Comparison of ENCODE assay signal across 8 cellular contexts in the genomic region with DNA sequence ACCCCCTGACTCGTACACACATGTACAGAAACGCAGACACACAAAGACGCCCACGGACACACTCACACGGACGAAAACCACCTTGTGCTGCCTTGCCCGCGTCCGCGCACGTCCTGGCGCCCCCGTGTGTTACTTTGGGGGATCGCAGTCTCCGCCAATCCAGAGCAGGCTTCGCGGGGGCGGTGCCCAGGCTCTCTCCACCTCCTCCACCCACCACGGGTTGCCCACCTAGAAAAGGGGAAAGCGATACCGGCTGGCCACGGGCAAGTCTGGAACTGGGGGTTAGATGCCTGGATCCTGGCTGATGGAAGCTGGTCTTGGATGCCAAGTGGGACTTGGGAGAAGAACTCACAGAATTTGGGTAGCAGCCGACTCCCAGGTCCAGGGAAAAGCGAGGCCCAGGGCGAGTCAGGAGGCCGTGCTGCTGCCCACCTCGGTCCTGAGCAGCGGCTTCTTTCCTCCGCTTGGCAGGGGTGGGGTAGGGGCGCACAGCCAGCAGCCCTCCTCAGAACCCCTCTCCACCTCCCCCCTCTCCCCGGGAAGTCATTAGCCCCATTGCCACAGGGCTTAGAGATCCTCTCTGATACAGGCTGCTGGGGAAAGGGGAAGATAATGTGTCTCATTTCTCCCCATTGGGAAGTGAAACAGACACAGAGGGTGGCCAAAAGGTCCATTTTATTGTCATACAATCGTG. TPM values are rescaled to one million over a fixed set of nuclear protein-coding genes. Genes with fewer than 3 reads are reported as not detected.
A peak's percentile ranks its signal among the peaks of the same experiment; 100 is the strongest.
DNase-seq lines count a peak whose midpoint lies in the region; ATAC-seq, FAIRE-seq and TF ChIP-seq lines count a peak whose summit lies in the region.

No MANE protein-coding gene starts in this region.

- H3K27me3 ChIP-seq in CD8-positive, alpha-beta memory T cell (ENCODE audit: insufficient read depth, low read length, poor library complexity, severe bottlenecking), result peaks cover 91% of the 10 kb centered on the region
- H3K27me3 ChIP-seq in neural progenitor cell (peaks cover 100% of the 10 kb centered on the region), suprapubic skin (peaks cover 100% of the 10 kb centered on the region)

- peak; percentile 72 to 85 (median 76) for DNase-seq in CD8-positive, alpha-beta memory T cell
- peak; percentile 38 for DNase-seq in RCC 7860 (ENCODE audit: low spot score)
- DNase-seq in activated T-helper 1 cell treated with Interleukin-2 at 50 U/mL for 16 hours (ENCODE audit: low read depth), result peak; percentile 63
- peak; percentile 48 for DNase-seq in fibroblast of peridontal ligament (ENCODE audit: extremely low read depth)
- DNase-seq in neural progenitor cell (ENCODE audit: low spot score), result peak; percentile 81
- peak; percentile 80 to 85 for DNase-seq in suprapubic skin (ENCODE audit: low spot score in 2 of 2)

- H3K4me1 ChIP-seq in CD8-positive, alpha-beta memory T cell (ENCODE audit: insufficient read depth, low read length), result peaks cover 70% of the 10 kb centered on the region
- H3K4me1 ChIP-seq in neural progenitor cell (peaks cover 43% of the 10 kb centered on the region), suprapubic skin (peaks cover 66% of the 10 kb centered on the region)

- CTCF ChIA-PET in CD8-positive, alpha-beta memory T cell (lab: Charles Lee), result interaction anchor here (1.0 to 3.1 kb wide), 9 partner anchors 13 to 113 kb away, joined by 3 to 38 read pairs (median 4); partner anchors contain the start of gene ZNHIT1

- peak overlapping the region; percentile 41 for H3K4me2 ChIP-seq in neural progenitor cell

- H3F3A ChIP-seq in neural progenitor cell (ENCODE audit: low read depth), result peaks cover 21% of the 10 kb centered on the region

- no peaks in the 10 kb centered on the region for H3K9me3 ChIP-seq in CD8-positive, alpha-beta memory T cell (ENCODE audit: low read length)
- H3K9me3 ChIP-seq in neural progenitor cell (ENCODE audit: low read depth) (no peaks in the 10 kb centered on the region), suprapubic skin (no peaks in the 10 kb centered on the region)

- no peak overlapping the region for H3K27ac ChIP-seq in CD8-positive, alpha-beta memory T cell (ENCODE audit: low read depth, low read length)
- H3K27ac ChIP-seq in neural progenitor cell, result no peak overlapping the region
- H3K27ac ChIP-seq in suprapubic skin, result no peak overlapping the region

- H3K4me3 Mint-ChIP-seq in CD8-positive, alpha-beta memory T cell, result peak overlapping the region in 5 of 7 donors; percentile 31 to 57 (median 48)
- peak overlapping the region; percentile 80 for H3K4me3 Mint-ChIP-seq in neural progenitor cell

- peaks cover 49 to 79% (median 54%) of the 10 kb centered on the region in 3 donors for H3K4me1 Mint-ChIP-seq in CD8-positive, alpha-beta memory T cell
- peaks cover 67% of the 10 kb centered on the region for H3K4me1 Mint-ChIP-seq in neural progenitor cell

- TF ChIP-seq POLR2A in suprapubic skin (IDR thresholded peaks at IDR 0.05), result no peak

- no peak overlapping the region for H2AFZ ChIP-seq in neural progenitor cell (replicated peaks)

- WGBS in suprapubic skin, result 0% methylated on average over 7 of the region's 32 CpGs

- no peaks in the 10 kb centered on the region for H3K79me2 ChIP-seq in neural progenitor cell (ENCODE audit: low read depth)

- peak overlapping the region in 4 of 8 donors; percentile 2 to 47 (median 28) for H3K27ac Mint-ChIP-seq in CD8-positive, alpha-beta memory T cell
- no peak overlapping the region for H3K27ac Mint-ChIP-seq in neural progenitor cell

- TF ChIP-seq CTCF in neural progenitor cell (IDR thresholded peaks at IDR 0.05) (peak; percentile 94), suprapubic skin (IDR thresholded peaks at IDR 0.05) (peak; percentile 32 to 93)

- POLR2A ChIA-PET in CD8-positive, alpha-beta memory T cell (lab: Charles Lee), result interaction anchor here (1.3 kb wide), 1 partner anchor 26 kb away, joined by 3 read pairs; no protein-coding TSS in a partner anchor

- peaks cover 0 to 6% (median 0%) of the 10 kb centered on the region in 5 donors for H3K9me3 Mint-ChIP-seq in CD8-positive, alpha-beta memory T cell
- H3K9me3 Mint-ChIP-seq in neural progenitor cell, result no peaks in the 10 kb centered on the region

- H3K27me3 Mint-ChIP-seq in CD8-positive, alpha-beta memory T cell, result peaks cover 82 to 88% of the 10 kb centered on the region in 2 donors
- H3K27me3 Mint-ChIP-seq in neural progenitor cell (ENCODE audit: insufficient read depth, low read depth), result peaks cover 84% of the 10 kb centered on the region

- H3K4me3 ChIP-seq in CD8-positive, alpha-beta memory T cell (ENCODE audit: low read length), result peak overlapping the region; percentile 18
- H3K4me3 ChIP-seq in neural progenitor cell (no peak overlapping the region), suprapubic skin (no peak overlapping the region)

- H3K9ac ChIP-seq in neural progenitor cell, result no peak overlapping the region

- no peak for FAIRE-seq in RCC 7860 (lab: Jason Lieb, UNC)

- TF ChIP-seq EP300 in suprapubic skin (IDR thresholded peaks at IDR 0.05), result no peak

- ATAC-seq in HG03097 (IDR thresholded peaks at IDR 0.05; ENCODE audit: low FRiP score, unreplicated experiment) (peak; percentile 44), HG03108 (IDR thresholded peaks at IDR 0.05; ENCODE audit: unreplicated experiment) (no peak)

- H3K36me3 ChIP-seq in CD8-positive, alpha-beta memory T cell (ENCODE audit: insufficient read depth, low read length), result no peaks in the 10 kb centered on the region
- H3K36me3 ChIP-seq in neural progenitor cell, result no peaks in the 10 kb centered on the region
- no peaks in the 10 kb centered on the region for H3K36me3 ChIP-seq in suprapubic skin

- H4K20me1 ChIP-seq in neural progenitor cell (ENCODE audit: low read depth), result peaks cover 74% of the 10 kb centered on the region

- no peaks in the 10 kb centered on the region for H3K36me3 Mint-ChIP-seq in CD8-positive, alpha-beta memory T cell
- H3K36me3 Mint-ChIP-seq in neural progenitor cell, result no peaks in the 10 kb centered on the region

RNA-seq across cellular contexts. Expression of gene VGF, which starts 4.6 kb away (rescaled TPM):
- total RNA-seq in CD8-positive, alpha-beta memory T cell, result under 1 TPM; 0.13 to 0.16 TPM
- not detected for polyA plus RNA-seq in CD8-positive, alpha-beta memory T cell
- total RNA-seq in neural progenitor cell (ENCODE audit: low replicate concordance) (0.65 and 1.6 TPM in 2 replicates), suprapubic skin (under 1 TPM in 3 of 4 donors, not detected in 1; 0.38 to 0.99 (median 0.59) TPM)

RNA-seq across cellular contexts. Expression of gene NAT16, which starts 10.1 kb away (rescaled TPM):
- total RNA-seq in CD8-positive, alpha-beta memory T cell, result not detected
- polyA plus RNA-seq in CD8-positive, alpha-beta memory T cell, result not detected
- 0.28 TPM in 1 of 2 replicates, not detected in the other for total RNA-seq in neural progenitor cell (ENCODE audit: low replicate concordance)
- not detected for total RNA-seq in suprapubic skin

RNA-seq across cellular contexts. Expression of gene AP1S1, which starts 15.7 kb away (rescaled TPM):
- total RNA-seq in CD8-positive, alpha-beta memory T cell, result 10 to 100 TPM; 42.6 to 43.6 TPM
- polyA plus RNA-seq in CD8-positive, alpha-beta memory T cell, result 4.4 TPM
- total RNA-seq in neural progenitor cell (ENCODE audit: low replicate concordance), result 74.4 and 94.2 TPM in 2 replicates
- total RNA-seq in suprapubic skin, result 10 to 100 TPM; 28.5 to 66.5 (median 50.0) TPM

RNA-seq across cellular contexts. Expression of gene MOGAT3, which starts 30.9 kb away (rescaled TPM):
- not detected for total RNA-seq in CD8-positive, alpha-beta memory T cell
- not detected for polyA plus RNA-seq in CD8-positive, alpha-beta memory T cell
- total RNA-seq in neural progenitor cell (ENCODE audit: low replicate concordance) (not detected in 2 replicates), suprapubic skin (not detected)

RNA-seq across cellular contexts. Expression of gene SERPINE1, which starts 43.1 kb away (rescaled TPM):
- under 1 TPM; 0.31 to 0.44 TPM for total RNA-seq in CD8-positive, alpha-beta memory T cell
- polyA plus RNA-seq in CD8-positive, alpha-beta memory T cell, result not detected
- total RNA-seq in neural progenitor cell (ENCODE audit: low replicate concordance) (0.03 TPM in 1 of 2 replicates, not detected in the other), suprapubic skin (10 to 100 TPM in 2 of 4 donors, 1 to 10 TPM in 2; 6.7 to 22.9 (median 13.0) TPM)
